28 cellular contexts compared by ENCODE assay signal in genomic region chr3:37135561-37135960, GRCh38.
"Had no signal": no experiment of that assay in that cellular context is flagged by ENCODE, and none has a peak within 500 bp of the region (broad histone marks: within the 10 kb centered on the region; RNA-seq: fewer than 3 reads in every experiment).

No MANE protein-coding gene starts in this region.

- H3K27me3 ChIP-seq: brain microvascular endothelial cell, esophagus squamous epithelium, foreskin keratinocyte, hepatocyte, neural progenitor cell, sigmoid colon, transverse colon had no signal

- DNase-seq: activated CD4-positive, alpha-beta memory T cell treated with anti-CD3 and anti-CD28 coated beads, Interleukin-2, amount 10 ng/mL, durations not matched to agents 7 days and 5 days; activated CD4-positive, alpha-beta T cell treated with anti-CD3 and anti-CD28 coated beads, Interleukin-2, amount 10 ng/mL, durations not matched to agents 24 days and 14 days; activated effector memory CD4-positive, alpha-beta T cell treated with Interleukin-2 at 50 U/mL for 16 hours; activated naive CD4-positive, alpha-beta T cell treated with anti-CD3 and anti-CD28 coated beads, Interleukin-2, amount 50 U/mL, for 16 hours; aorta; brain microvascular endothelial cell; caudate nucleus; effector memory CD8-positive, alpha-beta T cell; esophagus squamous epithelium; foreskin keratinocyte; kidney glomerular epithelial cell; left ventricle myocardium inferior; naive thymus-derived CD8-positive, alpha-beta T cell; retina; sigmoid colon; stimulated activated CD4-positive, alpha-beta T cell treated with anti-CD3 and anti-CD28 coated beads, Interleukin-2, amount 100 ng/mL, for 48 hours; stimulated activated CD8-positive, alpha-beta memory T cell treated with anti-CD3 and anti-CD28 coated beads, Interleukin-4, amount 100 ng/mL, for 48 hours; stimulated activated naive B cell treated with anti-CD40 and anti-IgM and Interleukin-4, amounts not matched to agents 10 μg/mL and 1 μg/mL and 100 μg/mL, for 72 hours; transverse colon had no signal

- ATAC-seq: activated CD4-positive, CD25-positive, alpha-beta regulatory T cell treated with anti-CD3 and anti-CD28 coated beads, Interleukin-2, amount 50 U/mL, for 24 hours; effector memory CD8-positive, alpha-beta T cell; foreskin keratinocyte; naive thymus-derived CD8-positive, alpha-beta T cell; stimulated activated naive B cell treated with anti-CD40 and anti-IgM and Interleukin-4, amounts not matched to agents 10 μg/mL and 1 μg/mL and 100 μg/mL, for 72 hours had no signal

- H3K9me3 Mint-ChIP-seq: activated CD4-positive, alpha-beta memory T cell treated with anti-CD3 and anti-CD28 coated beads, Interleukin-2, amount 10 ng/mL, durations not matched to agents 7 days and 5 days; activated CD4-positive, alpha-beta T cell treated with anti-CD3 and anti-CD28 coated beads, Interleukin-2, amount 10 ng/mL, durations not matched to agents 24 days and 14 days; activated T-cell treated with anti-CD3 and anti-CD28 coated beads, Interleukin-2, amount 50 U/mL, for 72 hours; effector memory CD8-positive, alpha-beta T cell; naive thymus-derived CD8-positive, alpha-beta T cell; neural progenitor cell; stimulated activated naive B cell treated with anti-CD40 and anti-IgM and Interleukin-4, amounts not matched to agents 10 μg/mL and 1 μg/mL and 100 μg/mL, for 72 hours; T-helper 2 cell treated with Interferon-gamma antibody and Interleukin-4, amounts not matched to agents 5 μg/mL and 100 μg/mL, for 36 hours had no signal

- FAIRE-seq: urothelium cell line had no signal

- H3K4me3 ChIP-seq: esophagus squamous epithelium, hepatocyte, left ventricle myocardium inferior, neural progenitor cell, sigmoid colon, smooth muscle cell, transverse colon had no signal

- H3K27ac Mint-ChIP-seq: activated CD4-positive, alpha-beta memory T cell treated with anti-CD3 and anti-CD28 coated beads, Interleukin-2, amount 10 ng/mL, durations not matched to agents 7 days and 5 days; activated CD4-positive, alpha-beta T cell treated with anti-CD3 and anti-CD28 coated beads, Interleukin-2, amount 10 ng/mL, durations not matched to agents 24 days and 14 days; activated T-cell treated with anti-CD3 and anti-CD28 coated beads, Interleukin-2, amount 50 U/mL, for 72 hours; effector memory CD8-positive, alpha-beta T cell; naive thymus-derived CD8-positive, alpha-beta T cell; neural progenitor cell; progenitor cell of endocrine pancreas; stimulated activated naive B cell treated with anti-CD40 and anti-IgM and Interleukin-4, amounts not matched to agents 10 μg/mL and 1 μg/mL and 100 μg/mL, for 72 hours; T-helper 2 cell treated with Interferon-gamma antibody and Interleukin-4, amounts not matched to agents 5 μg/mL and 100 μg/mL, for 36 hours had no signal

- H3K27ac ChIP-seq: brain microvascular endothelial cell, esophagus squamous epithelium, foreskin keratinocyte, hepatocyte, left ventricle myocardium inferior, neural progenitor cell, sigmoid colon, transverse colon, VCaP had no signal

- H3K4me3 Mint-ChIP-seq: activated CD4-positive, alpha-beta memory T cell treated with anti-CD3 and anti-CD28 coated beads, Interleukin-2, amount 10 ng/mL, durations not matched to agents 7 days and 5 days; activated CD4-positive, alpha-beta T cell treated with anti-CD3 and anti-CD28 coated beads, Interleukin-2, amount 10 ng/mL, durations not matched to agents 24 days and 14 days; activated T-cell treated with anti-CD3 and anti-CD28 coated beads, Interleukin-2, amount 50 U/mL, for 72 hours; effector memory CD8-positive, alpha-beta T cell; naive thymus-derived CD8-positive, alpha-beta T cell; neural progenitor cell; stimulated activated naive B cell treated with anti-CD40 and anti-IgM and Interleukin-4, amounts not matched to agents 10 μg/mL and 1 μg/mL and 100 μg/mL, for 72 hours; T-helper 2 cell treated with Interferon-gamma antibody and Interleukin-4, amounts not matched to agents 5 μg/mL and 100 μg/mL, for 36 hours had no signal

- H3K27me3 Mint-ChIP-seq: activated CD4-positive, alpha-beta memory T cell treated with anti-CD3 and anti-CD28 coated beads, Interleukin-2, amount 10 ng/mL, durations not matched to agents 7 days and 5 days; activated CD4-positive, alpha-beta T cell treated with anti-CD3 and anti-CD28 coated beads, Interleukin-2, amount 10 ng/mL, durations not matched to agents 24 days and 14 days; effector memory CD8-positive, alpha-beta T cell; naive thymus-derived CD8-positive, alpha-beta T cell; progenitor cell of endocrine pancreas; stimulated activated naive B cell treated with anti-CD40 and anti-IgM and Interleukin-4, amounts not matched to agents 10 μg/mL and 1 μg/mL and 100 μg/mL, for 72 hours had no signal

- H3K36me3 Mint-ChIP-seq: neural progenitor cell had no signal
